In the genomic region with DNA sequence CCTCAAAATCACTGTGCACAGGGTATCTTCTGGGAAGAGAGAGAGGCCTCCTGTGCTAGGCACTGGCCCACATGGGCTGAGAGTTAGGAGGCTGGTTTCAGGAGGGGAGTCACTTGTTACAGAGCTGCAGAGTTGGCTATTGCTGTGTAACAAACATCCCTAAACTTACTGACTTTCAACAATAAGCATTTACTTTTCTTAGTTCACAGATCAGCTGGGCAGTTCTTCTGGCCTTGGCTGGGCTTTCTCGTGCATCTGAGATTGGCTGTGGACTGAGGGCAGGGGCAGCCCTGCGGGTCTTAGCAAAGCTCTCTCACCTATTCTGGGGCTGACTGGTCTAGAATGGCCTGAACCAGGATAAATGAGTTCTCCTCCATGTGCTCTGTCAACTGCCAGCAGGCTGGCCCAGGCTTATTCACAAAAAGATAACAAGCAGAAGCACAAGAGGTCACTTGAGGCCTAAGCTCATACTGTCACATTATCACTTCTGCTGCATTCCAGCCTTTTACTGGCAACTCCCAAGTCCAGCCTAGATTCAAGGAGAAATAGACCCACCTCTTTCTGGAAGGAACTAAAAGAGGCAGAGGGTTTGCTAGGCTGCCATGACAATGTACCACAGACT, we compare ENCODE assay signal across 29 cellular contexts.
"Had no signal": no experiment of that assay in that cellular context is flagged by ENCODE, and none has a peak within 500 bp of the region (broad histone marks: within the 10 kb centered on the region; RNA-seq: fewer than 3 reads in every experiment).

No MANE protein-coding gene starts in this region.

- H3K4me1 ChIP-seq: sigmoid colon, tibial nerve had no signal

- H3K4me3 ChIP-seq: gastrocnemius medialis, heart right ventricle, ovary, sigmoid colon, thoracic aorta, tibial nerve, upper lobe of left lung had no signal

- H3K27me3 ChIP-seq: ovary, upper lobe of left lung had no signal

- H3K9me3 ChIP-seq: gastrocnemius medialis, ovary, sigmoid colon, thoracic aorta, tibial nerve, upper lobe of left lung had no signal

- H3K27ac ChIP-seq: epithelial cell of prostate, heart right ventricle, ovary, sigmoid colon, thoracic aorta, tibial nerve, upper lobe of left lung had no signal

- DNase-seq: central memory CD4-positive, alpha-beta T cell; effector CD8-positive, alpha-beta T cell; endodermal cell; foreskin fibroblast; gastrocnemius medialis; heart right ventricle; hypothalamus; immature natural killer cell; islet precursor cell; kidney glomerular epithelial cell; mesenchymal stem cell; midbrain; naive thymus-derived CD4-positive, alpha-beta T cell; nephron progenitor cell; occipital lobe; ovary; posterior cingulate gyrus; retina; sigmoid colon; stimulated activated CD4-positive, alpha-beta T cell treated with anti-CD3 and anti-CD28 coated beads, Interleukin-2, amount 100 ng/mL, for 24 hours; stimulated activated CD4-positive, alpha-beta T cell treated with anti-CD3 and anti-CD28 coated beads, Interleukin-4, amount 100 ng/mL, for 24 hours; stimulated activated naive CD4-positive, alpha-beta T cell treated with Interleukin-2 at 50 U/mL for 16 hours; substantia nigra; upper lobe of left lung had no signal

- ATAC-seq: esophagus mucosa; gastrocnemius medialis; naive thymus-derived CD4-positive, alpha-beta T cell; stimulated activated effector memory CD8-positive, alpha-beta T cell treated with anti-CD3 and anti-CD28 coated beads, Interleukin-12 subunit alpha, Interleukin-12 subunit beta, amount 100 ng/mL, for 72 hours had no signal

- H3K36me3 ChIP-seq: gastrocnemius medialis, heart right ventricle, ovary, sigmoid colon, thoracic aorta, tibial nerve, upper lobe of left lung had no signal
